12 cellular contexts compared by ENCODE assay signal in the genomic region with DNA sequence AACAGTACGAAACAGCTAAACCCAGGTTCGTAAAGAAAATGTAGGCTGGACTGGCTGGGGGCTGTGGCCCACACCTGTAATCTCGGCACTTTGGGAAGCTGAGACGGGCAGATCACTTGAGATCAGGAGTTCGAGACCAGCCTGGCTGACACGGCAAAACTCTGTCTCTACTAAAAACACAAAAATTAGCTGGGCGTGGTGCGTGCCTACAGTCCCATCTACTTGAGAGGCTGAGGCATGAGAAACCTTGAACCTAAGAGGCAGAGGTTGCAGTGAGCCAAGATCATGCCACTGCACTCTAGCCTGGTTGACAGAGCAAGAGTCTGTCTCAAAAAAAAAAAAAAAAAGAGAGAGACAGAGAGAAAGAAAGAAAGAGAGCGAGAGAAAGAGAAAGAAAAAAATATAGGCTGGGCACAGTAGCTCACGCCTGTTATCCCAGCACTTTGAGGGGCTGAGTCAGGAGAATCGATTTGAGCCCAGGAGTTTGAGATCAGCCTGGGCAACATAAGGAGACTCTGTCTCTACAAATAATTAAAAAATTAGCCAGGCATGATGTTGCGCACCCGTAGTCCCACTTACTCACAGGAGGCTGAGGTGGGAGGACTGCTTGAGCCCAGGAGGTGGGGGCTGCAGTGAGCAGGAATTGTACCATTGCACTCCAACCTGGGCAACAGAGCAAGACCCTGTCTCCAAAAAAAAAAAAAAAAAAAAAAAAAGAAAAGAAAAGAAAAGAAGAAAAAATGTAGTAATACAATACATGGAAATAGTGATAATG. TPM values are rescaled to one million over a fixed set of nuclear protein-coding genes. Genes with fewer than 3 reads are reported as not detected.
DNase-seq lines count a peak whose midpoint lies in the region; ATAC-seq and TF ChIP-seq lines count a peak whose summit lies in the region.
"Had no signal": no experiment of that assay in that cellular context is flagged by ENCODE, and none has a peak within 500 bp of the region (broad histone marks: within the 10 kb centered on the region; RNA-seq: fewer than 3 reads in every experiment).

No MANE protein-coding gene starts in this region.

- no peaks in the 10 kb centered on the region for H3K9me3 Mint-ChIP-seq in activated naive CD4-positive, alpha-beta T cell treated with anti-CD3 and anti-CD28 coated beads, Interleukin-2, amount 10 ng/mL, durations not matched to agents 7 days and 5 days
- H3K9me3 Mint-ChIP-seq in chondrocyte (ENCODE audit: low read depth) (no peaks in the 10 kb centered on the region), type B pancreatic cell (no peaks in the 10 kb centered on the region)
- no peaks in the 10 kb centered on the region for H3K9me3 Mint-ChIP-seq in naive thymus-derived CD4-positive, alpha-beta T cell

- H3K27ac Mint-ChIP-seq in activated naive CD4-positive, alpha-beta T cell treated with anti-CD3 and anti-CD28 coated beads, Interleukin-2, amount 10 ng/mL, durations not matched to agents 7 days and 5 days = peak overlapping the region; percentile 33
- H3K27ac Mint-ChIP-seq in chondrocyte (ENCODE audit: unreplicated experiment) (peak overlapping the region; percentile 97), type B pancreatic cell (peak overlapping the region; percentile 82)
- H3K27ac Mint-ChIP-seq in naive thymus-derived CD4-positive, alpha-beta T cell = peak overlapping the region; percentile 61 to 92 (median 83)

- ATAC-seq in naive thymus-derived CD4-positive, alpha-beta T cell = no peak
- ATAC-seq in HG03025 (IDR thresholded peaks at IDR 0.05; ENCODE audit: low FRiP score, unreplicated experiment) = no peak
- no peak for ATAC-seq in GM21825 (IDR thresholded peaks at IDR 0.05; ENCODE audit: unreplicated experiment)
- no peak for ATAC-seq in HG03039 (IDR thresholded peaks at IDR 0.05; ENCODE audit: unreplicated experiment)

- peaks cover 0 to 19% (median 0%) of the 10 kb centered on the region in 3 experiments for H3K36me3 ChIP-seq in naive thymus-derived CD4-positive, alpha-beta T cell (ENCODE audit: control insufficient read depth in 2 of 3, insufficient read depth in 3 of 3, low read length in 3 of 3)

- H3K4me1 ChIP-seq in naive thymus-derived CD4-positive, alpha-beta T cell (ENCODE audit: control insufficient read depth in 2 of 2, insufficient read depth in 2 of 2, low read length in 2 of 2) = peaks cover 60 to 84% of the 10 kb centered on the region in 2 donors

- H3K9me3 ChIP-seq in naive thymus-derived CD4-positive, alpha-beta T cell (ENCODE audit: control insufficient read depth in 2 of 3, low read length in 3 of 3) = no peaks in the 10 kb centered on the region

- no peak overlapping the region for H3K4me3 ChIP-seq in naive thymus-derived CD4-positive, alpha-beta T cell (ENCODE audit: low read length)

- H3K36me3 Mint-ChIP-seq in activated naive CD4-positive, alpha-beta T cell treated with anti-CD3 and anti-CD28 coated beads, Interleukin-2, amount 10 ng/mL, durations not matched to agents 7 days and 5 days = peaks cover 38% of the 10 kb centered on the region
- H3K36me3 Mint-ChIP-seq in chondrocyte (ENCODE audit: low read depth) (peaks cover 2% of the 10 kb centered on the region), type B pancreatic cell (peaks cover 4% of the 10 kb centered on the region)
- H3K36me3 Mint-ChIP-seq in naive thymus-derived CD4-positive, alpha-beta T cell = peaks cover 6 to 33% (median 10%) of the 10 kb centered on the region in 5 donors

- no peak overlapping the region for H3K4me3 Mint-ChIP-seq in activated naive CD4-positive, alpha-beta T cell treated with anti-CD3 and anti-CD28 coated beads, Interleukin-2, amount 10 ng/mL, durations not matched to agents 7 days and 5 days
- H3K4me3 Mint-ChIP-seq in chondrocyte (ENCODE audit: unreplicated experiment) (no peak overlapping the region), type B pancreatic cell (no peak overlapping the region)
- peak overlapping the region in 4 of 10 donors; percentile 10 to 77 (median 51) for H3K4me3 Mint-ChIP-seq in naive thymus-derived CD4-positive, alpha-beta T cell

- peaks cover 82% of the 10 kb centered on the region for H3K4me1 Mint-ChIP-seq in activated naive CD4-positive, alpha-beta T cell treated with anti-CD3 and anti-CD28 coated beads, Interleukin-2, amount 10 ng/mL, durations not matched to agents 7 days and 5 days
- H3K4me1 Mint-ChIP-seq in chondrocyte (ENCODE audit: low read depth) (peaks cover 93% of the 10 kb centered on the region), type B pancreatic cell (ENCODE audit: unreplicated experiment) (peaks cover 72% of the 10 kb centered on the region)
- H3K4me1 Mint-ChIP-seq in naive thymus-derived CD4-positive, alpha-beta T cell = peaks cover 79 to 97% (median 92%) of the 10 kb centered on the region in 7 donors

- no peak overlapping the region for H3K27ac ChIP-seq in naive thymus-derived CD4-positive, alpha-beta T cell (ENCODE audit: low read depth, low read length)
- H3K27ac ChIP-seq: C4-2B had no signal

- H3K27me3 Mint-ChIP-seq in activated naive CD4-positive, alpha-beta T cell treated with anti-CD3 and anti-CD28 coated beads, Interleukin-2, amount 10 ng/mL, durations not matched to agents 7 days and 5 days = no peaks in the 10 kb centered on the region
- H3K27me3 Mint-ChIP-seq in chondrocyte (ENCODE audit: low read depth) = no peaks in the 10 kb centered on the region
- no peaks in the 10 kb centered on the region for H3K27me3 Mint-ChIP-seq in naive thymus-derived CD4-positive, alpha-beta T cell
- no peaks in the 10 kb centered on the region for H3K27me3 Mint-ChIP-seq in type B pancreatic cell

- POLR2A ChIA-PET in naive thymus-derived CD4-positive, alpha-beta T cell (lab: Charles Lee) = interaction anchor here (0.6 to 1.4 kb wide), 5 partner anchors 11 to 61 kb away, joined by 3 to 6 read pairs (median 4); no protein-coding TSS in a partner anchor

- TF ChIP-seq CTCF in chondrocyte (IDR thresholded peaks at IDR 0.05) = no peak
- no peak for TF ChIP-seq CTCF in type B pancreatic cell (conservative IDR thresholded peaks at IDR 0.05)

- no peak for DNase-seq in activated naive CD4-positive, alpha-beta T cell treated with anti-CD3 and anti-CD28 coated beads, Interleukin-2, amount 10 ng/mL, durations not matched to agents 7 days and 5 days
- DNase-seq in activated naive CD4-positive, alpha-beta T cell treated with anti-CD3 and anti-CD28 coated beads, Interleukin-2, amount 50 U/mL, for 16 hours = no peak
- DNase-seq in chondrocyte (ENCODE audit: low spot score) (no peak), type B pancreatic cell (ENCODE audit: extremely low spot score, unreplicated experiment) (no peak)
- DNase-seq in naive thymus-derived CD4-positive, alpha-beta T cell = no peak
- DNase-seq: GOT3, NCI-H2107, retina had no signal

- CTCF ChIA-PET in activated naive CD4-positive, alpha-beta T cell treated with anti-CD3 and anti-CD28 coated beads, Interleukin-2, amount 10 ng/mL, durations not matched to agents 7 days and 5 days (lab: Charles Lee) = interaction anchor here (1.4 kb wide), 1 partner anchor 20 kb away, joined by 3 read pairs; no protein-coding TSS in a partner anchor
- CTCF ChIA-PET in naive thymus-derived CD4-positive, alpha-beta T cell (lab: Charles Lee) = no interaction called here

- intact Hi-C loops in naive thymus-derived CD4-positive, alpha-beta T cell (cut with micrococcal nuclease) = loop anchor here in 1 of 2 donors (5.0 kb wide), 1 partner anchor 33 kb away; no protein-coding TSS in a partner anchor

- H3K27me3 ChIP-seq in naive thymus-derived CD4-positive, alpha-beta T cell (ENCODE audit: control insufficient read depth in 2 of 2, insufficient read depth in 2 of 2, low read length in 2 of 2) = no peaks in the 10 kb centered on the region

RNA-seq across cellular contexts. Expression of a gene that starts 35.7 kb away (rescaled TPM):
- 285 to 353 TPM (median 352 TPM) in 3 replicates for total RNA-seq in chondrocyte
- total RNA-seq in naive thymus-derived CD4-positive, alpha-beta T cell = 100 to 1,000 TPM; 216 to 519 (median 264) TPM
- polyA plus RNA-seq in naive thymus-derived CD4-positive, alpha-beta T cell = 100 to 1,000 TPM; 522 to 559 TPM
- total RNA-seq in type B pancreatic cell (ENCODE audit: low replicate concordance) = 264 and 286 TPM in 2 replicates

Comparison
In these comparisons a context has a peak if more than half of its experiments do, and no peak if none do; other contexts are left out.
1. H3K27ac Mint-ChIP-seq: peak in every context shown above with its lines; median percentile 97 in chondrocyte; 83 in naive thymus-derived CD4-positive, alpha-beta T cell; 82 in type B pancreatic cell; 33 in activated naive CD4-positive, alpha-beta T cell treated with anti-CD3 and anti-CD28 coated beads, Interleukin-2, amount 10 ng/mL, durations not matched to agents 7 days and 5 days.